Comparison of ENCODE assay signal across 9 cellular contexts in genomic region chr14:73943083-73943482, GRCh38. TPM values are rescaled to one million over a fixed set of nuclear protein-coding genes. Genes with fewer than 3 reads are reported as not detected.
DNase-seq lines count a peak whose midpoint lies in the region; ATAC-seq and TF ChIP-seq lines count a peak whose summit lies in the region.
"Had no signal": no experiment of that assay in that cellular context is flagged by ENCODE, and none has a peak within 500 bp of the region (broad histone marks: within the 10 kb centered on the region; RNA-seq: fewer than 3 reads in every experiment).

No MANE protein-coding gene starts in this region.

- H3K9me3 ChIP-seq in neutrophil = no peaks in the 10 kb centered on the region

- H3K36me3 Mint-ChIP-seq in activated T-helper 1 cell treated with anti-CD3 and anti-CD28 coated beads, Interleukin-12 subunit alpha, Interleukin-12 subunit beta, Interleukin-2, Interleukin-4 antibody, amounts not matched to agents 30 ng/mL and 10 ng/mL and 1 ng/mL, durations not matched to agents 14 hours and 24 hours and 36 hours (ENCODE audit: low read depth) = no peaks in the 10 kb centered on the region

- no peak for TF ChIP-seq CTCF in neutrophil (IDR thresholded peaks at IDR 0.05)

- no peak overlapping the region for H3K27ac Mint-ChIP-seq in activated T-helper 1 cell treated with anti-CD3 and anti-CD28 coated beads, Interleukin-12 subunit alpha, Interleukin-12 subunit beta, Interleukin-2, Interleukin-4 antibody, amounts not matched to agents 30 ng/mL and 10 ng/mL and 1 ng/mL, durations not matched to agents 14 hours and 24 hours and 36 hours

- no peaks in the 10 kb centered on the region for H3K27me3 ChIP-seq in neutrophil

- DNase-seq in Caki2 (ENCODE audit: low read depth) = peak; percentile 18
- DNase-seq in MV-4-11 (lab: John Stamatoyannopoulos, UW) = peak; percentile 94
- peak; percentile 29 for DNase-seq in epidermal melanocyte (ENCODE audit: insufficient read length, low spot score)
- no peak for DNase-seq in activated T-helper 1 cell treated with anti-CD3 and anti-CD28 coated beads, Interleukin-12 subunit alpha, Interleukin-12 subunit beta, Interleukin-2, Interleukin-4 antibody, amounts not matched to agents 30 ng/mL and 10 ng/mL and 1 ng/mL, durations not matched to agents 14 hours and 24 hours and 36 hours (ENCODE audit: low spot score)
- DNase-seq: glutamatergic neuron had no signal

- H3K4me1 ChIP-seq in neutrophil (ENCODE audit: control insufficient read depth in 1 of 2, insufficient read depth in 1 of 2, low read depth in 1 of 2, low read length in 1 of 2) = peaks cover 16 to 22% of the 10 kb centered on the region in 2 experiments

- peak overlapping the region; percentile 41 for H3K27ac ChIP-seq in neutrophil

- H3K4me1 Mint-ChIP-seq in activated T-helper 1 cell treated with anti-CD3 and anti-CD28 coated beads, Interleukin-12 subunit alpha, Interleukin-12 subunit beta, Interleukin-2, Interleukin-4 antibody, amounts not matched to agents 30 ng/mL and 10 ng/mL and 1 ng/mL, durations not matched to agents 14 hours and 24 hours and 36 hours (ENCODE audit: low read depth) = peaks cover 5% of the 10 kb centered on the region

- no peaks in the 10 kb centered on the region for H3K9me3 Mint-ChIP-seq in activated T-helper 1 cell treated with anti-CD3 and anti-CD28 coated beads, Interleukin-12 subunit alpha, Interleukin-12 subunit beta, Interleukin-2, Interleukin-4 antibody, amounts not matched to agents 30 ng/mL and 10 ng/mL and 1 ng/mL, durations not matched to agents 14 hours and 24 hours and 36 hours

- no peaks in the 10 kb centered on the region for H3K27me3 Mint-ChIP-seq in activated T-helper 1 cell treated with anti-CD3 and anti-CD28 coated beads, Interleukin-12 subunit alpha, Interleukin-12 subunit beta, Interleukin-2, Interleukin-4 antibody, amounts not matched to agents 30 ng/mL and 10 ng/mL and 1 ng/mL, durations not matched to agents 14 hours and 24 hours and 36 hours (ENCODE audit: insufficient read depth)

- H3K36me3 ChIP-seq in neutrophil = no peaks in the 10 kb centered on the region

- no peak overlapping the region for H3K4me3 ChIP-seq in neutrophil (ENCODE audit: low read depth in 1 of 2, low read length in 1 of 2)

- H3K4me3 Mint-ChIP-seq in activated T-helper 1 cell treated with anti-CD3 and anti-CD28 coated beads, Interleukin-12 subunit alpha, Interleukin-12 subunit beta, Interleukin-2, Interleukin-4 antibody, amounts not matched to agents 30 ng/mL and 10 ng/mL and 1 ng/mL, durations not matched to agents 14 hours and 24 hours and 36 hours = no peak overlapping the region

- intact Hi-C loops in activated T-helper 1 cell treated with anti-CD3 and anti-CD28 coated beads, Interleukin-12 subunit alpha, Interleukin-12 subunit beta, Interleukin-2, Interleukin-4 antibody, amounts not matched to agents 30 ng/mL and 10 ng/mL and 1 ng/mL, durations not matched to agents 14 hours and 24 hours and 36 hours (cut with micrococcal nuclease) = no loop called here

- ATAC-seq in HG03139 (IDR thresholded peaks at IDR 0.05; ENCODE audit: unreplicated experiment) (no peak), HG02870 (IDR thresholded peaks at IDR 0.05; ENCODE audit: unreplicated experiment) (no peak), GM19328 (IDR thresholded peaks at IDR 0.05; ENCODE audit: unreplicated experiment) (no peak)

- in situ Hi-C loops in Caki2 (cut with HindIII; ENCODE audit: low pct_unique_long_range_greater_than_20kb, low sequenced_read_pairs) = no loop called here

RNA-seq across cellular contexts. Expression of gene FAM161B, which starts 6.8 kb away (rescaled TPM):
- total RNA-seq in Caki2 (2014; rRNA removed; shearing (Covaris generic); ENCODE audit: low replicate concordance) = 1.8 and 2.8 TPM in 2 replicates
- 0.76 and 0.83 TPM in 2 replicates for total RNA-seq in activated T-helper 1 cell treated with anti-CD3 and anti-CD28 coated beads, Interleukin-12 subunit alpha, Interleukin-12 subunit beta, Interleukin-2, Interleukin-4 antibody, amounts not matched to agents 30 ng/mL and 10 ng/mL and 1 ng/mL, durations not matched to agents 14 hours and 24 hours and 36 hours

RNA-seq across cellular contexts. Expression of gene COQ6, which starts 7.0 kb away (rescaled TPM):
- total RNA-seq in Caki2 (2014; rRNA removed; shearing (Covaris generic); ENCODE audit: low replicate concordance) = 16.4 and 19.4 TPM in 2 replicates
- total RNA-seq in activated T-helper 1 cell treated with anti-CD3 and anti-CD28 coated beads, Interleukin-12 subunit alpha, Interleukin-12 subunit beta, Interleukin-2, Interleukin-4 antibody, amounts not matched to agents 30 ng/mL and 10 ng/mL and 1 ng/mL, durations not matched to agents 14 hours and 24 hours and 36 hours = 17.9 and 19.2 TPM in 2 replicates

RNA-seq across cellular contexts. Expression of gene ZNF410, which starts 56.4 kb away (rescaled TPM):
- 45.6 and 67.7 TPM in 2 replicates for total RNA-seq in Caki2 (2014; rRNA removed; shearing (Covaris generic); ENCODE audit: low replicate concordance)
- 70.1 and 71.8 TPM in 2 replicates for total RNA-seq in activated T-helper 1 cell treated with anti-CD3 and anti-CD28 coated beads, Interleukin-12 subunit alpha, Interleukin-12 subunit beta, Interleukin-2, Interleukin-4 antibody, amounts not matched to agents 30 ng/mL and 10 ng/mL and 1 ng/mL, durations not matched to agents 14 hours and 24 hours and 36 hours
